15 cellular contexts compared by ENCODE assay signal in the genomic region with DNA sequence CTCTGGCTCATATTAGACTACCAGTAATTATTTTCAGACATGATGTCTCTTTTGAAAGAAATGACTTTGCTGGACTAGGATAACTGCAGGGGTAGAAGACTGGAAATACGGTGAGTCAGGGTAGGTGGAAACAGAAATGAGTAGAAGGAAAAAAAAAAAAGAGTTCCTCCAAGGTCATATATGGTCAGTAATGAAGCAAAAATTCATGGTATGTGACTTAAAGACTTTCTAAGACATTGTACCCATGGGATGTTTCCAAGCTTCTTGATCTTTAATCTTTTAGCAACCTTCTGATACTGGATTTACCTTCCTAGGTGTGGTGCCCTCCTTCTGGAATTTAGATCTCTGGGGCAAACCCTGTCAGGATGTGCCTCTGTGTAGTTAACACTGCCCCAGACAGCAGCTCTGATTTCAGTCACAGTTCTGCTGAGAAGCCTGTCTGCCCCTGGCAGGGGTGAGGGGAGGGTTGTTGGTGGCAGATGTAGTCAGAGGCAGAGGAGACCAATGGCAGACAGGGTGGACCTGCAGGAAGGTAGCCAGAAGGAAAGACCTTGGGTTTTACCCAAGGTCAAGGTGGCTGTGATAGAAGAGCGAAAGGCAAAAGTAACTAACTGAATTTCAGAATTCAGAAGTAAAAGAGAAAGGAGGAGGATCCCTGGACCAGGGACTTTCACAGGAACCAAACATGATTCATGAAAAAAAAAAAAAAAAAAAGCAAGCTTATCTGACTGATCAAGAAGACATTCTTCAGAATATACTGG. TPM values are rescaled to one million over a fixed set of nuclear protein-coding genes. Genes with fewer than 3 reads are reported as not detected.
A peak's percentile ranks its signal among the peaks of the same experiment; 100 is the strongest.
DNase-seq lines count a peak whose midpoint lies in the region; ATAC-seq and TF ChIP-seq lines count a peak whose summit lies in the region.
"Had no signal": no experiment of that assay in that cellular context is flagged by ENCODE, and none has a peak within 500 bp of the region (broad histone marks: within the 10 kb centered on the region; RNA-seq: fewer than 3 reads in every experiment).

No MANE protein-coding gene starts in this region.

- CTCF ChIA-PET in WTC11 (lab: Charles Lee): interaction anchor here (1.3 kb wide), 2 partner anchors 13 to 23 kb away, joined by 6 to 7 read pairs; no protein-coding TSS in a partner anchor

- no peaks in the 10 kb centered on the region for H3K36me3 ChIP-seq in left ventricle myocardium inferior
- H3K36me3 ChIP-seq: ascending aorta, esophagus muscularis mucosa, left lung, neutrophil had no signal

- H3K4me1 ChIP-seq in left ventricle myocardium inferior (peaks cover 34% of the 10 kb centered on the region), right cardiac atrium (ENCODE audit: control insufficient read depth, insufficient read depth, low read length) (peaks cover 3% of the 10 kb centered on the region)

- no peak overlapping the region for H3K4me3 ChIP-seq in left ventricle myocardium inferior
- H3K4me3 ChIP-seq in right cardiac atrium (ENCODE audit: low read length): no peak overlapping the region
- H3K4me3 ChIP-seq in fibroblast of villous mesenchyme (ENCODE audit: low read depth, low read length): no peak overlapping the region
- H3K4me3 ChIP-seq: ascending aorta, esophagus muscularis mucosa, left lung had no signal

- H3K4me3 Mint-ChIP-seq in WTC11 (no peak overlapping the region), type B pancreatic cell (no peak overlapping the region)

- TF ChIP-seq CTCF in left ventricle myocardium inferior (IDR thresholded peaks at IDR 0.05; ENCODE audit: borderline replicate concordance): no peak
- no peak for TF ChIP-seq CTCF in WTC11 (IDR thresholded peaks at IDR 0.05)
- TF ChIP-seq CTCF in fibroblast of villous mesenchyme (IDR thresholded peaks at IDR 0.05; ENCODE audit: insufficient read depth, low read depth, low read length): no peak
- TF ChIP-seq CTCF in type B pancreatic cell (conservative IDR thresholded peaks at IDR 0.05): no peak

- H3K36me3 Mint-ChIP-seq in WTC11 (no peaks in the 10 kb centered on the region), type B pancreatic cell (peaks cover 4% of the 10 kb centered on the region)

- H3K27me3 ChIP-seq in left ventricle myocardium inferior (ENCODE audit: low read depth) (no peaks in the 10 kb centered on the region), right cardiac atrium (ENCODE audit: control insufficient read depth, insufficient read depth) (no peaks in the 10 kb centered on the region)
- H3K27me3 ChIP-seq: ascending aorta, esophagus muscularis mucosa, left lung, neutrophil had no signal

- POLR2A ChIA-PET in WTC11 (lab: Charles Lee): interaction anchor here (0.6 kb wide), 1 partner anchor 364 kb away, joined by 5 read pairs; no protein-coding TSS in a partner anchor

- H3K4me1 Mint-ChIP-seq in WTC11: peaks cover 20% of the 10 kb centered on the region
- peaks cover 14% of the 10 kb centered on the region for H3K4me1 Mint-ChIP-seq in type B pancreatic cell (ENCODE audit: unreplicated experiment)

- H3K27ac Mint-ChIP-seq in WTC11 (peak overlapping the region; percentile 83), type B pancreatic cell (peak overlapping the region; percentile 3)

- H3K9me3 ChIP-seq in left ventricle myocardium inferior (replicated peaks): no peaks in the 10 kb centered on the region
- no peaks in the 10 kb centered on the region for H3K9me3 ChIP-seq in right cardiac atrium (ENCODE audit: control insufficient read depth, low read length)
- H3K9me3 ChIP-seq: ascending aorta, esophagus muscularis mucosa, left lung, neutrophil had no signal

- DNase-seq in left ventricle myocardium inferior (no peak), right cardiac atrium (no peak), WTC11 (ENCODE audit: low spot score) (no peak), fibroblast of villous mesenchyme (ENCODE audit: low read depth) (peak; percentile 41), type B pancreatic cell (ENCODE audit: extremely low spot score, unreplicated experiment) (no peak), iPS-NIHi11 (ENCODE audit: low spot score) (no peak)
- DNase-seq: GDM1; left lung; NCI-H2029; stimulated activated CD4-positive, alpha-beta T cell treated with anti-CD3 and anti-CD28 coated beads, Interleukin-2, amount 100 ng/mL, for 48 hours had no signal

- intact Hi-C loops in left ventricle myocardium inferior (cut with micrococcal nuclease): no loop called here
- intact Hi-C loops in right cardiac atrium (cut with DNase I): no loop called here

- H3K9me3 Mint-ChIP-seq in WTC11 (no peaks in the 10 kb centered on the region), type B pancreatic cell (no peaks in the 10 kb centered on the region)

- no peaks in the 10 kb centered on the region for H3K27me3 Mint-ChIP-seq in WTC11 (ENCODE audit: low read depth)
- no peaks in the 10 kb centered on the region for H3K27me3 Mint-ChIP-seq in type B pancreatic cell

- H3K27ac ChIP-seq in left ventricle myocardium inferior (replicated peaks) (peak overlapping the region; percentile 24), right cardiac atrium (ENCODE audit: low read length) (no peak overlapping the region)
- H3K27ac ChIP-seq: neutrophil had no signal

- WGBS in right cardiac atrium: 79% methylated on average over 2 of the region's 2 CpGs

- ATAC-seq in right cardiac atrium (no peak), WTC11 (peak; percentile 30; the same call in 1 of the 2 replicates), GM18907 (IDR thresholded peaks at IDR 0.05; ENCODE audit: unreplicated experiment) (no peak), GM19035 (IDR thresholded peaks at IDR 0.05; ENCODE audit: unreplicated experiment) (no peak)
- ATAC-seq: left lung had no signal

TF ChIP-seq in WTC11, 78 proteins besides CTCF, POLR2A, EP300 and RAD21 (continues in another document):
- no peak for TF ChIP-seq ETV6 (CRISPR knock-in tag; IDR thresholded peaks at IDR 0.05)
- no peak for TF ChIP-seq RORB (CRISPR knock-in tag; IDR thresholded peaks at IDR 0.05)
- TF ChIP-seq ZNF671 (CRISPR knock-in tag; IDR thresholded peaks at IDR 0.05): no peak
- no peak for TF ChIP-seq TP53 (CRISPR knock-in tag; IDR thresholded peaks at IDR 0.05)
- no peak for TF ChIP-seq IRF1 (CRISPR knock-in tag; IDR thresholded peaks at IDR 0.05)
- no peak for TF ChIP-seq ZNF219 (CRISPR knock-in tag; IDR thresholded peaks at IDR 0.05; ENCODE audit: borderline replicate concordance)
- TF ChIP-seq, protein P1, sequence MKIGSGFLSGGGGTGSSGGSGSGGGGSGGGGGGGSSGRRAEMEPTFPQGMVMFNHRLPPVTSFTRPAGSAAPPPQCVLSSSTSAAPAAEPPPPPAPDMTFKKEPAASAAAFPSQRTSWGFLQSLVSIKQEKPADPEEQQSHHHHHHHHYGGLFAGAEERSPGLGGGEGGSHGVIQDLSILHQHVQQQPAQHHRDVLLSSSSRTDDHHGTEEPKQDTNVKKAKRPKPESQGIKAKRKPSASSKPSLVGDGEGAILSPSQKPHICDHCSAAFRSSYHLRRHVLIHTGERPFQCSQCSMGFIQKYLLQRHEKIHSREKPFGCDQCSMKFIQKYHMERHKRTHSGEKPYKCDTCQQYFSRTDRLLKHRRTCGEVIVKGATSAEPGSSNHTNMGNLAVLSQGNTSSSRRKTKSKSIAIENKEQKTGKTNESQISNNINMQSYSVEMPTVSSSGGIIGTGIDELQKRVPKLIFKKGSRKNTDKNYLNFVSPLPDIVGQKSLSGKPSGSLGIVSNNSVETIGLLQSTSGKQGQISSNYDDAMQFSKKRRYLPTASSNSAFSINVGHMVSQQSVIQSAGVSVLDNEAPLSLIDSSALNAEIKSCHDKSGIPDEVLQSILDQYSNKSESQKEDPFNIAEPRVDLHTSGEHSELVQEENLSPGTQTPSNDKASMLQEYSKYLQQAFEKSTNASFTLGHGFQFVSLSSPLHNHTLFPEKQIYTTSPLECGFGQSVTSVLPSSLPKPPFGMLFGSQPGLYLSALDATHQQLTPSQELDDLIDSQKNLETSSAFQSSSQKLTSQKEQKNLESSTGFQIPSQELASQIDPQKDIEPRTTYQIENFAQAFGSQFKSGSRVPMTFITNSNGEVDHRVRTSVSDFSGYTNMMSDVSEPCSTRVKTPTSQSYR (CRISPR knock-in tag; IDR thresholded peaks at IDR 0.05): no peak
- no peak for TF ChIP-seq NFATC4 (CRISPR knock-in tag; IDR thresholded peaks at IDR 0.05)
- TF ChIP-seq, protein P2, sequence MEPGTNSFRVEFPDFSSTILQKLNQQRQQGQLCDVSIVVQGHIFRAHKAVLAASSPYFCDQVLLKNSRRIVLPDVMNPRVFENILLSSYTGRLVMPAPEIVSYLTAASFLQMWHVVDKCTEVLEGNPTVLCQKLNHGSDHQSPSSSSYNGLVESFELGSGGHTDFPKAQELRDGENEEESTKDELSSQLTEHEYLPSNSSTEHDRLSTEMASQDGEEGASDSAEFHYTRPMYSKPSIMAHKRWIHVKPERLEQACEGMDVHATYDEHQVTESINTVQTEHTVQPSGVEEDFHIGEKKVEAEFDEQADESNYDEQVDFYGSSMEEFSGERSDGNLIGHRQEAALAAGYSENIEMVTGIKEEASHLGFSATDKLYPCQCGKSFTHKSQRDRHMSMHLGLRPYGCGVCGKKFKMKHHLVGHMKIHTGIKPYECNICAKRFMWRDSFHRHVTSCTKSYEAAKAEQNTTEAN (CRISPR knock-in tag; IDR thresholded peaks at IDR 0.05): no peak
- TF ChIP-seq, protein P3, sequence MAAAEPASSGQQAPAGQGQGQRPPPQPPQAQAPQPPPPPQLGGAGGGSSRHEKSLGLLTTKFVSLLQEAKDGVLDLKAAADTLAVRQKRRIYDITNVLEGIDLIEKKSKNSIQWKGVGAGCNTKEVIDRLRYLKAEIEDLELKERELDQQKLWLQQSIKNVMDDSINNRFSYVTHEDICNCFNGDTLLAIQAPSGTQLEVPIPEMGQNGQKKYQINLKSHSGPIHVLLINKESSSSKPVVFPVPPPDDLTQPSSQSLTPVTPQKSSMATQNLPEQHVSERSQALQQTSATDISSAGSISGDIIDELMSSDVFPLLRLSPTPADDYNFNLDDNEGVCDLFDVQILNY (CRISPR knock-in tag; IDR thresholded peaks at IDR 0.05): no peak
- TF ChIP-seq NFYB (CRISPR knock-in tag; conservative IDR thresholded peaks at IDR 0.05; ENCODE audit: low read depth): no peak
- no peak for TF ChIP-seq SMAD3 (CRISPR knock-in tag; IDR thresholded peaks at IDR 0.05; ENCODE audit: borderline replicate concordance)
- no peak for TF ChIP-seq CREM (CRISPR knock-in tag; IDR thresholded peaks at IDR 0.05)
- no peak for TF ChIP-seq ZBTB21 (CRISPR knock-in tag; IDR thresholded peaks at IDR 0.05; ENCODE audit: borderline replicate concordance)

RNA-seq across cellular contexts. Expression of gene BCL10, which starts 44.1 kb away (rescaled TPM):
- total RNA-seq in left ventricle myocardium inferior: 7.8 TPM
- 10 to 100 TPM in 3 of 4 donors, 1 to 10 TPM in 1; 8.6 to 11.7 (median 10.9) TPM for total RNA-seq in right cardiac atrium
- 5.7 TPM for polyA plus RNA-seq in right cardiac atrium
- total RNA-seq in WTC11 (2021): 21.3 to 24.2 TPM (median 21.4 TPM) in 3 replicates
- total RNA-seq in fibroblast of villous mesenchyme: 23.2 and 36.7 TPM in 2 replicates
- 25.0 and 34.7 TPM in 2 replicates for total RNA-seq in type B pancreatic cell (ENCODE audit: low replicate concordance)
